Comparison of ENCODE assay signal across 8 cellular contexts in genomic region chr22:35350539-35351503, GRCh38. TPM values are rescaled to one million over a fixed set of nuclear protein-coding genes. Genes with fewer than 3 reads are reported as not detected.
DNase-seq lines count a peak whose midpoint lies in the region; ATAC-seq, FAIRE-seq and TF ChIP-seq lines count a peak whose summit lies in the region.

No MANE protein-coding gene starts in this region.

- peak; percentile 81 for DNase-seq in NCI-H2171 (lab: John Stamatoyannopoulos, UW)
- DNase-seq in breast epithelium (ENCODE audit: low spot score in 2 of 2): peak; percentile 85 to 91
- peak; percentile 95 for DNase-seq in iPS-NIHi11 (ENCODE audit: low spot score)

- intact Hi-C loops in breast epithelium (cut with DNase I; ENCODE audit: low total_unique reads): no loop called here

- no peaks in the 10 kb centered on the region for H3K9me3 ChIP-seq in breast epithelium

- no peak for TF ChIP-seq POLR2A in breast epithelium (IDR thresholded peaks at IDR 0.05)

- peak; percentile 72 for ATAC-seq in GM18520 (IDR thresholded peaks at IDR 0.05; ENCODE audit: unreplicated experiment)
- peak; percentile 60 for ATAC-seq in HG03103 (IDR thresholded peaks at IDR 0.05; ENCODE audit: low read depth, unreplicated experiment)

- H3K27me3 ChIP-seq in breast epithelium: no peaks in the 10 kb centered on the region

- peaks cover 0 to 8% of the 10 kb centered on the region in 2 donors for H3K4me1 ChIP-seq in breast epithelium

- H3K4me3 ChIP-seq in breast epithelium: peak overlapping the region; percentile 49 to 78 (median 54)
- peak overlapping the region; percentile 32 to 46 (median 40) for H3K4me3 ChIP-seq in skin epidermis

- FAIRE-seq in A204.1 (lab: Jason Lieb, UNC): peak; percentile 76

- H3K27ac ChIP-seq in VCaP (peak overlapping the region; percentile 76), breast epithelium (peak overlapping the region; percentile 56 to 74), skin epidermis (peak overlapping the region in 19 of 21 experiments; percentile 38 to 85 (median 72))

- H3K36me3 ChIP-seq in breast epithelium: no peaks in the 10 kb centered on the region

- TF ChIP-seq CTCF in VCaP (conservative IDR thresholded peaks at IDR 0.05) (peak; percentile 91), breast epithelium (IDR thresholded peaks at IDR 0.05) (peak; percentile 77 to 93 (median 90))

RNA-seq across cellular contexts. Expression of gene HMOX1, which starts 30.1 kb away (rescaled TPM):
- total RNA-seq in breast epithelium: 10 to 100 TPM; 11.5 to 38.6 (median 21.3) TPM

RNA-seq across cellular contexts. Expression of gene MCM5, which starts 49.1 kb away (rescaled TPM):
- total RNA-seq in breast epithelium: 10 to 100 TPM; 16.4 to 23.3 (median 16.8) TPM

RNA-seq across cellular contexts. Expression of gene TOM1, which starts 51.1 kb away (rescaled TPM):
- 100 to 1,000 TPM in 2 of 3 donors, 10 to 100 TPM in 1; 85.6 to 106 (median 105) TPM for total RNA-seq in breast epithelium

Comparison
In these comparisons a context has a peak if more than half of its experiments do, and no peak if none do; other contexts are left out.
1. Peak in every context shown above with its lines: DNase-seq, ATAC-seq, H3K4me3 ChIP-seq and H3K27ac ChIP-seq.